ENCODE assay signal across 6 cellular contexts in the genomic region with DNA sequence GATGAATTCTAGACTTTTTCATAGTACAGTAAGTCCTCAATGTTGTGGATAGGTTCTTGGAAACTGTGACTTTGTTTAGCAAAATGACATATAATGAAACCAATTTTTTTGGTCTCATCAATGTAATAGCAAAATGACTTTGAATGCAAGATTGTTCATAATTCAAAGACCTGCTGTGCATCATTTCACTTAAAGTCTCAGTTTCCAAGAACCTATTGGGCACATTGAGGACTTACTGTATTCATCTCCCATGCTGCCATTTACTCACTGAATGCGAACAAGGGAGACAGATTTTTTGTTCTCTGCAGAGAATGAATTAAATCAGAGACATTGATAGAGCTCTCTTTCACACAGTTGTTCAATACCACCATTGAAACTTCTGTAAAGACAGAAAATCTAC.
"Had no signal": no experiment of that assay in that cellular context is flagged by ENCODE, and none has a peak within 500 bp of the region (broad histone marks: within the 10 kb centered on the region; RNA-seq: fewer than 3 reads in every experiment).

No MANE protein-coding gene starts in this region.

- H3K27ac Mint-ChIP-seq: HFFc6 had no signal

- H3K4me3 Mint-ChIP-seq: HFFc6 had no signal

- DNase-seq: GM23248, GOT3, H7, HFFc6, IMR-90 had no signal

- ATAC-seq: HCT116 had no signal

- H3K9me3 Mint-ChIP-seq: HFFc6 had no signal
